Comparison of ENCODE assay signal across 8 cellular contexts in genomic region chr6:51934098-51934497, GRCh38.
DNase-seq lines count a peak whose midpoint lies in the region; ATAC-seq and TF ChIP-seq lines count a peak whose summit lies in the region.

No MANE protein-coding gene starts in this region.

- peak; percentile 61 for ATAC-seq in GM21529 (IDR thresholded peaks at IDR 0.05; ENCODE audit: unreplicated experiment)
- ATAC-seq in GM19395 (IDR thresholded peaks at IDR 0.05; ENCODE audit: unreplicated experiment), result no peak

- DNase-seq in NCI-H146 (lab: John Stamatoyannopoulos, UW) (peak; percentile 43), epithelial cell of proximal tubule (ENCODE audit: low read depth) (no peak), COR-L47 (lab: John Stamatoyannopoulos, UW) (no peak), NCI-H2107 treated with DMSO at 0.1 percent for 48 hours (lab: John Stamatoyannopoulos, UW; ENCODE audit: unreplicated experiment) (no peak), DMS79 treated with DMSO at 0.1 percent for 48 hours (lab: John Stamatoyannopoulos, UW) (no peak)

- no peak overlapping the region for H3K4me3 ChIP-seq in epithelial cell of proximal tubule (ENCODE audit: low read depth, low read length)

- TF ChIP-seq CTCF in C4-2B (conservative IDR thresholded peaks at IDR 0.05) (peak; percentile 81), epithelial cell of proximal tubule (conservative IDR thresholded peaks at IDR 0.05; ENCODE audit: low read depth, low read length) (peak; percentile 40)

- H3K27ac ChIP-seq in C4-2B, result no peak overlapping the region; the same call in 1 of the 2 replicates
